In genomic region chr6:43683708-43684455, GRCh38 we compare ENCODE assay signal across 13 cellular contexts. TPM values are rescaled to one million over a fixed set of nuclear protein-coding genes. Genes with fewer than 3 reads are reported as not detected.
DNase-seq lines count a peak whose midpoint lies in the region; ATAC-seq and TF ChIP-seq lines count a peak whose summit lies in the region.
"Had no signal": no experiment of that assay in that cellular context is flagged by ENCODE, and none has a peak within 500 bp of the region (broad histone marks: within the 10 kb centered on the region; RNA-seq: fewer than 3 reads in every experiment).

No MANE protein-coding gene starts in this region.

- no peak overlapping the region for H3K27ac ChIP-seq in foreskin keratinocyte
- no peak overlapping the region for H3K27ac ChIP-seq in uterus
- H3K27ac ChIP-seq: suprapubic skin had no signal

- intact Hi-C loops in uterus (cut with DNase I; ENCODE audit: low total_unique reads): no loop called here
- intact Hi-C loops in activated naive CD4-positive, alpha-beta T cell treated with anti-CD3 and anti-CD28 coated beads for 36 hours (cut with micrococcal nuclease): no loop called here

- TF ChIP-seq CTCF in foreskin keratinocyte (conservative IDR thresholded peaks at IDR 0.05) (no peak), uterus (IDR thresholded peaks at IDR 0.05) (no peak)

- DNase-seq in NOMO-1 treated with DMSO at 0.1 percent for 48 hours (lab: John Stamatoyannopoulos, UW; ENCODE audit: unreplicated experiment) (peak; percentile 60), naive B cell (peak; percentile 36), foreskin keratinocyte (no peak), uterus (no peak), NCI-H146 (lab: John Stamatoyannopoulos, UW) (no peak)
- DNase-seq in activated naive CD4-positive, alpha-beta T cell treated with anti-CD3 and anti-CD28 coated beads for 36 hours: no peak
- DNase-seq: EL; NCI-H1417; NK-92 treated with Interleukin-12 subunit alpha and Interleukin-12 subunit beta, amount 100 ng/mL, for 24 hours; stimulated activated CD4-positive, alpha-beta T cell treated with anti-CD3 and anti-CD28 coated beads, Interleukin-2, amount 100 ng/mL, for 24 hours had no signal

- TF ChIP-seq POLR2A in uterus (IDR thresholded peaks at IDR 0.05): no peak

- H3K4me3 ChIP-seq in uterus: no peak overlapping the region
- H3K4me3 ChIP-seq: suprapubic skin had no signal

- peaks cover 52 to 66% (median 60%) of the 10 kb centered on the region in 3 donors for H3K4me1 Mint-ChIP-seq in naive B cell
- H3K4me1 Mint-ChIP-seq in activated naive CD4-positive, alpha-beta T cell treated with anti-CD3 and anti-CD28 coated beads for 36 hours (ENCODE audit: low read depth): peaks cover 46% of the 10 kb centered on the region

- H3K36me3 Mint-ChIP-seq in naive B cell: peaks cover 7 to 8% of the 10 kb centered on the region in 2 donors
- peaks cover 4% of the 10 kb centered on the region for H3K36me3 Mint-ChIP-seq in activated naive CD4-positive, alpha-beta T cell treated with anti-CD3 and anti-CD28 coated beads for 36 hours (ENCODE audit: low read depth)

- ATAC-seq in GM18907 (IDR thresholded peaks at IDR 0.05; ENCODE audit: unreplicated experiment) (peak; percentile 50), HG02610 (IDR thresholded peaks at IDR 0.05; ENCODE audit: unreplicated experiment) (peak; percentile 35), naive B cell (ENCODE audit: low read depth in 2 of 2) (peak; percentile 66 to 68), foreskin keratinocyte (no peak)

- no peaks in the 10 kb centered on the region for H3K9me3 ChIP-seq in uterus
- H3K9me3 ChIP-seq: suprapubic skin had no signal

- peak overlapping the region in 5 of 6 donors; percentile 33 to 89 (median 88) for H3K27ac Mint-ChIP-seq in naive B cell
- H3K27ac Mint-ChIP-seq in activated naive CD4-positive, alpha-beta T cell treated with anti-CD3 and anti-CD28 coated beads for 36 hours: no peak overlapping the region

- H3K27me3 Mint-ChIP-seq in naive B cell: no peaks in the 10 kb centered on the region
- no peaks in the 10 kb centered on the region for H3K27me3 Mint-ChIP-seq in activated naive CD4-positive, alpha-beta T cell treated with anti-CD3 and anti-CD28 coated beads for 36 hours (ENCODE audit: low read depth)

- H3K4me1 ChIP-seq in foreskin keratinocyte (peaks cover 5% of the 10 kb centered on the region), uterus (peaks cover 0 to 4% of the 10 kb centered on the region in 2 donors)

- peak overlapping the region in 6 of 8 donors; percentile 2 to 83 (median 48) for H3K4me3 Mint-ChIP-seq in naive B cell
- no peak overlapping the region for H3K4me3 Mint-ChIP-seq in activated naive CD4-positive, alpha-beta T cell treated with anti-CD3 and anti-CD28 coated beads for 36 hours

- no peaks in the 10 kb centered on the region for H3K36me3 ChIP-seq in uterus

- H3K27me3 ChIP-seq in foreskin keratinocyte: no peaks in the 10 kb centered on the region
- no peaks in the 10 kb centered on the region for H3K27me3 ChIP-seq in uterus
- H3K27me3 ChIP-seq: suprapubic skin had no signal

- H3K9me3 Mint-ChIP-seq in naive B cell: no peaks in the 10 kb centered on the region
- H3K9me3 Mint-ChIP-seq in activated naive CD4-positive, alpha-beta T cell treated with anti-CD3 and anti-CD28 coated beads for 36 hours: no peaks in the 10 kb centered on the region

- CTCF ChIA-PET in activated naive CD4-positive, alpha-beta T cell treated with anti-CD3 and anti-CD28 coated beads for 36 hours (lab: Charles Lee): interaction anchor here (0.8 to 1.1 kb wide), 2 partner anchors 16 to 85 kb away, joined by 3 read pairs; no protein-coding TSS in a partner anchor

RNA-seq across cellular contexts. Expression of gene MRPS18A, which starts 3.7 kb away (rescaled TPM):
- polyA plus RNA-seq in naive B cell (ENCODE audit: low read depth in 6 of 6) (10 to 100 TPM; 61.1 to 91.0 (median 80.1) TPM), foreskin keratinocyte (88.8 and 92.9 TPM in 2 replicates)
- total RNA-seq in foreskin keratinocyte (68.5 and 68.6 TPM in 2 replicates), uterus (10 to 100 TPM; 23.1 to 87.4 (median 36.4) TPM)
- total RNA-seq in activated naive CD4-positive, alpha-beta T cell treated with anti-CD3 and anti-CD28 coated beads for 36 hours: 10 to 100 TPM; 47.8 to 50.2 TPM

RNA-seq across cellular contexts. Expression of gene RSPH9, which starts 39.0 kb away (rescaled TPM):
- polyA plus RNA-seq in naive B cell (ENCODE audit: low read depth in 6 of 6) (1 to 10 TPM in 4 of 6 donors, under 1 TPM in 1, not detected in 1; 0.96 to 1.9 (median 1.5) TPM), foreskin keratinocyte (0.07 and 0.12 TPM in 2 replicates)
- total RNA-seq in foreskin keratinocyte (0.04 and 0.07 TPM in 2 replicates), uterus (1 to 10 TPM in 2 of 4 donors, not detected in 2; 1.9 to 2.0 TPM)
- not detected for total RNA-seq in activated naive CD4-positive, alpha-beta T cell treated with anti-CD3 and anti-CD28 coated beads for 36 hours

RNA-seq across cellular contexts. Expression of gene MAD2L1BP, which starts 48.2 kb away (rescaled TPM):
- polyA plus RNA-seq in naive B cell (ENCODE audit: low read depth in 6 of 6) (10 to 100 TPM; 21.3 to 31.4 (median 27.9) TPM), foreskin keratinocyte (38.9 and 40.6 TPM in 2 replicates)
- total RNA-seq in foreskin keratinocyte (29.0 and 31.7 TPM in 2 replicates), uterus (10 to 100 TPM; 12.3 to 44.3 (median 17.7) TPM)
- total RNA-seq in activated naive CD4-positive, alpha-beta T cell treated with anti-CD3 and anti-CD28 coated beads for 36 hours: 10 to 100 TPM; 19.8 to 22.7 TPM

RNA-seq across cellular contexts. Expression of gene GTPBP2, which starts 54.8 kb away (rescaled TPM):
- polyA plus RNA-seq in naive B cell (ENCODE audit: low read depth in 6 of 6) (10 to 100 TPM in 1 of 6 donors, 1 to 10 TPM in 5; 2.5 to 17.3 (median 3.8) TPM), foreskin keratinocyte (33.0 and 34.1 TPM in 2 replicates)
- total RNA-seq in foreskin keratinocyte (44.8 and 46.4 TPM in 2 replicates), uterus (10 to 100 TPM; 17.9 to 67.6 (median 40.2) TPM)
- 10 to 100 TPM; 54.5 to 57.5 TPM for total RNA-seq in activated naive CD4-positive, alpha-beta T cell treated with anti-CD3 and anti-CD28 coated beads for 36 hours

Comparison
In these comparisons a context has a peak if more than half of its experiments do, and no peak if none do; other contexts are left out.
1. DNase-seq: peak in NOMO-1 treated with DMSO at 0.1 percent for 48 hours (single experiment) and naive B cell (single experiment); none in foreskin keratinocyte (0 of 2), uterus (0 of 2), NCI-H146 (single experiment) and activated naive CD4-positive, alpha-beta T cell treated with anti-CD3 and anti-CD28 coated beads for 36 hours (single experiment).